ENCODE assay signal across 8 cellular contexts in the genomic region with DNA sequence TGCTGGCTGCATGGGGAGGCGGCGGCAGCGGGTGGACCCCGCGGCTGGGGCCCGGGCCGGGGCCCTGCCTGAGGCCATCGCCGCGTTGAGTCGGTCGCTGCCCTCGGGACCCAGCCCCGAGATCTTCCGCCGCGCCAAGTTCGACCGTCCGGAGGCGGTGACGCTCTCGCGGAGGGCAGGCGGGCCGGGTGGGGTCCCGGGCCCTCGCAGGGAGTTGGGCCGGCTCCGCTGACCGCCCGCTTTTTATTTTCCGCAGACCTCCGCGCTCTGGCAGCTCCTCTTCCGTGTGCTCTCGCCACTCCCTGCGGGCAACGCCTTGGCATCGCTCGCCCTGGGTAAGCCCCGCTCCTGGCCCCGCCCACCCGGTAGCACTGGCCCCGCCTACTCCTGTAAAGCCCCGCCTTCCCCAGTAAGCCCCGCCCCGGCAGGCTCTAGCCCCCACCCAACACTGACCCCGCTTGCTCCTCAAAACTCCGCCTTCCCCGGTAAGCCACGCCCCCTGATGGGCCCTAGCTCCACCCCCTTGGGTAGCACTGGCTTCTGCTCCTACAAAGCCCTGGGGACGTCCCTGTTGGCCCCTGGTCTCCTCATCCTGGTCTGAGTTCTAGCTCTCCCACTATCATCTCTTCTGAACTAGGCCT. TPM values are rescaled to one million over a fixed set of nuclear protein-coding genes. Genes with fewer than 3 reads are reported as not detected.
A peak's percentile ranks its signal among the peaks of the same experiment; 100 is the strongest.
DNase-seq lines count a peak whose midpoint lies in the region; ATAC-seq and TF ChIP-seq lines count a peak whose summit lies in the region.

No MANE protein-coding gene starts in this region.

- H3K4me1 ChIP-seq in A673 (ENCODE audit: insufficient read depth, low read length, poor library complexity, severe bottlenecking) = peaks cover 20% of the 10 kb centered on the region

- peak; percentile 87 for DNase-seq in A673 (ENCODE audit: low spot score)
- DNase-seq in NCI-H1105 treated with DMSO at 0.1 percent for 48 hours (lab: John Stamatoyannopoulos, UW) = peak; percentile 24
- peak; percentile 90 for DNase-seq in WERI-Rb-1
- DNase-seq in caudate nucleus (lab: John Stamatoyannopoulos, UW) = peak in 26 of 61 donors; percentile 29 to 80 (median 51)
- DNase-seq in stimulated activated CD4-positive, alpha-beta T cell treated with anti-CD3 and anti-CD28 coated beads, Interleukin-4, amount 100 ng/mL, for 24 hours = peak; percentile 87
- DNase-seq in occipital lobe (lab: John Stamatoyannopoulos, UW) = no peak

- peak overlapping the region; percentile 83 for H3K4me3 ChIP-seq in A673 (ENCODE audit: low read depth, low read length, poor library complexity, severe bottlenecking)
- H3K4me3 ChIP-seq in WERI-Rb-1 (ENCODE audit: low read depth, low read length) = peak overlapping the region; percentile 74

- no peaks in the 10 kb centered on the region for H3K9me3 ChIP-seq in A673 (ENCODE audit: low read depth, low read length, poor library complexity, severe bottlenecking)
- H3K9me3 ChIP-seq in WERI-Rb-1 (ENCODE audit: severe bottlenecking) = no peaks in the 10 kb centered on the region

- no peaks in the 10 kb centered on the region for H3K36me3 ChIP-seq in A673 (ENCODE audit: insufficient read depth, low read length, poor library complexity, severe bottlenecking)
- peaks cover 19% of the 10 kb centered on the region for H3K36me3 ChIP-seq in WERI-Rb-1

- H3K27me3 ChIP-seq in A673 (replicated peaks; ENCODE audit: insufficient read depth, low read depth, low read length, poor library complexity) (no peaks in the 10 kb centered on the region), WERI-Rb-1 (ENCODE audit: insufficient read depth, low read depth, severe bottlenecking) (no peaks in the 10 kb centered on the region), layer of hippocampus (ENCODE audit: control insufficient read depth, insufficient read depth, low read length) (peaks cover 16% of the 10 kb centered on the region)

- no peak for TF ChIP-seq CTCF in A673 (conservative IDR thresholded peaks at IDR 0.05; ENCODE audit: low read depth, low read length)
- no peak for TF ChIP-seq CTCF in WERI-Rb-1 (IDR thresholded peaks at IDR 0.05; ENCODE audit: low read depth, low read length)

- intact Hi-C loops in A673 (cut with micrococcal nuclease; ENCODE audit: unreplicated experiment) = loop anchor here (2.0 kb wide), 1 partner anchor 35 kb away; a partner anchor contains a TSS

- POLR2A ChIA-PET in A673 (lab: Charles Lee; ENCODE audit: low non-redundant PET) = interaction anchor here (0.5 to 0.6 kb wide), 2 partner anchors 8 to 98 kb away, joined by 4 to 8 read pairs; no protein-coding TSS in a partner anchor

- TSS peak; percentile 46 for BruUV-seq in A673 (replicated peaks; lab: Mats Ljungman, UMichigan)

- H3K27ac ChIP-seq in A673 (ENCODE audit: low read depth, low read length, poor library complexity, severe bottlenecking) = peak overlapping the region; percentile 93
- H3K27ac ChIP-seq in WERI-Rb-1 = peak overlapping the region; percentile 92
- peak overlapping the region; percentile 44 for H3K27ac ChIP-seq in caudate nucleus (ENCODE audit: low read depth, low read length)
- H3K27ac ChIP-seq in layer of hippocampus (ENCODE audit: low read depth, low read length) = peak overlapping the region; percentile 86

- peak; percentile 2 for ATAC-seq in GM18873 (IDR thresholded peaks at IDR 0.05; ENCODE audit: low FRiP score, unreplicated experiment)

- CTCF ChIA-PET in A673 (lab: Charles Lee) = interaction anchor here (0.5 to 2.8 kb wide), 4 partner anchors 11 to 121 kb away, joined by 3 to 38 read pairs (median 8); no protein-coding TSS in a partner anchor

RNA-seq across cellular contexts. Expression of a gene that starts 0.4 kb away (rescaled TPM):
- total RNA-seq in A673 (2021) = 34.0 and 48.0 TPM in 2 replicates
- 5.6 TPM for total RNA-seq in occipital lobe

RNA-seq across cellular contexts. Expression of a gene that starts 4.8 kb away (rescaled TPM):
- total RNA-seq in A673 (2021) = 42.4 and 47.7 TPM in 2 replicates
- 0.94 TPM for total RNA-seq in occipital lobe

RNA-seq across cellular contexts. Expression of a gene that starts 16.9 kb away (rescaled TPM):
- total RNA-seq in A673 (2021) (154 and 192 TPM in 2 replicates), occipital lobe (70.2 TPM)

RNA-seq across cellular contexts. Expression of a gene that starts 34.9 kb away (rescaled TPM):
- total RNA-seq in A673 (2021) = 3.1 and 4.7 TPM in 2 replicates
- total RNA-seq in occipital lobe = 23.1 TPM

Comparison
In these comparisons a context has a peak if more than half of its experiments do, and no peak if none do; other contexts are left out.
1. RNA of a gene that starts 4.8 kb away (total RNA-seq): 42.4 to 47.7 TPM in A673; 0.94 TPM in occipital lobe (single experiment); every median in the first group is over 10 times any median in the second.
2. Peak in every context shown above with its lines, with median percentiles within 50 percentile points of each other: H3K27ac ChIP-seq.